Comparison of ENCODE assay signal across 1 cellular context in genomic region chr1:97913506-97913905, GRCh38.
TF ChIP-seq lines count a peak whose summit lies in the region.

No MANE protein-coding gene starts in this region.

TF ChIP-seq in GM23338, 12 proteins besides CTCF, POLR2A, EP300 and RAD21 (continued from another document):
- TF ChIP-seq, protein P1, sequence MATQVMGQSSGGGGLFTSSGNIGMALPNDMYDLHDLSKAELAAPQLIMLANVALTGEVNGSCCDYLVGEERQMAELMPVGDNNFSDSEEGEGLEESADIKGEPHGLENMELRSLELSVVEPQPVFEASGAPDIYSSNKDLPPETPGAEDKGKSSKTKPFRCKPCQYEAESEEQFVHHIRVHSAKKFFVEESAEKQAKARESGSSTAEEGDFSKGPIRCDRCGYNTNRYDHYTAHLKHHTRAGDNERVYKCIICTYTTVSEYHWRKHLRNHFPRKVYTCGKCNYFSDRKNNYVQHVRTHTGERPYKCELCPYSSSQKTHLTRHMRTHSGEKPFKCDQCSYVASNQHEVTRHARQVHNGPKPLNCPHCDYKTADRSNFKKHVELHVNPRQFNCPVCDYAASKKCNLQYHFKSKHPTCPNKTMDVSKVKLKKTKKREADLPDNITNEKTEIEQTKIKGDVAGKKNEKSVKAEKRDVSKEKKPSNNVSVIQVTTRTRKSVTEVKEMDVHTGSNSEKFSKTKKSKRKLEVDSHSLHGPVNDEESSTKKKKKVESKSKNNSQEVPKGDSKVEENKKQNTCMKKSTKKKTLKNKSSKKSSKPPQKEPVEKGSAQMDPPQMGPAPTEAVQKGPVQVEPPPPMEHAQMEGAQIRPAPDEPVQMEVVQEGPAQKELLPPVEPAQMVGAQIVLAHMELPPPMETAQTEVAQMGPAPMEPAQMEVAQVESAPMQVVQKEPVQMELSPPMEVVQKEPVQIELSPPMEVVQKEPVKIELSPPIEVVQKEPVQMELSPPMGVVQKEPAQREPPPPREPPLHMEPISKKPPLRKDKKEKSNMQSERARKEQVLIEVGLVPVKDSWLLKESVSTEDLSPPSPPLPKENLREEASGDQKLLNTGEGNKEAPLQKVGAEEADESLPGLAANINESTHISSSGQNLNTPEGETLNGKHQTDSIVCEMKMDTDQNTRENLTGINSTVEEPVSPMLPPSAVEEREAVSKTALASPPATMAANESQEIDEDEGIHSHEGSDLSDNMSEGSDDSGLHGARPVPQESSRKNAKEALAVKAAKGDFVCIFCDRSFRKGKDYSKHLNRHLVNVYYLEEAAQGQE (IDR thresholded peaks at IDR 0.05; ENCODE audit: unreplicated experiment) = no peak
- TF ChIP-seq EZH2 (IDR thresholded peaks at IDR 0.05; ENCODE audit: low read depth, unreplicated experiment) (no peak), STAT1 (IDR thresholded peaks at IDR 0.05; ENCODE audit: unreplicated experiment) (no peak), EZH2phosphoT487 (IDR thresholded peaks at IDR 0.05; ENCODE audit: unreplicated experiment) (no peak), ETS1 (IDR thresholded peaks at IDR 0.05) (no peak), ZNF114 (CRISPR knock-in tag; IDR thresholded peaks at IDR 0.05) (no peak)
TF ChIP-seq in GM23338: peak in this region for 0.
